8 cellular contexts compared by ENCODE assay signal in the genomic region with DNA sequence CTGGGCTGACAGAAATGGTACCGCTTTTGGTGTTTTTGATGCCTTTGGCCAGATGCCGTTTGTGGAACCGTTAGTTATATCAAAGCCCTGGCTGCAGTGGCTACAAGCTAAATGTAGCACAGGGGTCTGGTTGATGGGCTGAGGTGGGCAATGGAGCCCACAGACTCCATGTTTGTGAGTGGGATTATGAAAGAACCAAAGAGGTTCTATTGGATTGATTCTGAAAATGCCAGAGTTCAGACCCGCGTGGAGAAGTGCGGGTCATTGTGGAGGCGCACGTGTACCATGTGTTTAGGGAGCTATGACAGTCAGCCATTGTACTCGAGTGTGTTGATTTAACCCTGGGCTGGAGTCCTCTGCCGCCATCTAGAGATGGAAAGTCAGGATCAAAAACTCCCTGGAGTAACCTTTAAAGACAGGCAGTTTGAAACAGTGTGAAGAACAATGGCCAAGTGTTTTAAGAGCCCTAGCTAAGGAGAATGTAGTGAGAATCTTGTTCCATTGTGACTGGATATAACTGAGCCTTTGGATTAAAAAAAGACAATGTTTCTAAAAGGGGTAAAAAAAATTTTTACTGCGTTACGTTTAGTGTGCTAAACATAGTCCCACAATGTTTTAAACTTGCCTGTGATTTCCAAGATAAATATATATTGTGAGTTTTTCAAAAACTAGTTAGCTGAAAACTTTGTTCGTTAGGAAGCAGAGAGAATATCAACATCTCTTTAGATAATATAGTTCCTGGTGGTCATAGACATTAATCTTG. TPM values are rescaled to one million over a fixed set of nuclear protein-coding genes. Genes with fewer than 3 reads are reported as not detected.
DNase-seq lines count a peak whose midpoint lies in the region; ATAC-seq, FAIRE-seq and TF ChIP-seq lines count a peak whose summit lies in the region.

No MANE protein-coding gene starts in this region.

- 0 out of 2 replicates have a peak overlapping the region, but pooled peaks have one; percentile 23 for H4K8ac ChIP-seq in H1 (ENCODE audit: extremely low read depth, insufficient read depth, low read length)

- peak overlapping the region; percentile 22 to 32; a peak in 3 of 4 replicates for H3K4me2 ChIP-seq in H1 (ENCODE audit: insufficient read depth in 1 of 2, low read depth in 2 of 2, low read length in 2 of 2)

- POLR2A ChIA-PET in H1 (lab: Charles Lee; ENCODE audit: partially characterized antibody), result interaction anchor here (1.0 to 1.5 kb wide), 5 partner anchors 13 to 96 kb away, joined by 3 to 5 read pairs (median 4); partner anchors contain the start of genes ART3, NUP54 and SDAD1

- no peak overlapping the region for H2AK5ac ChIP-seq in H1 (ENCODE audit: low read depth, low read length)

- CTCF ChIA-PET in H1 (lab: Charles Lee; ENCODE audit: partially characterized antibody), result interaction anchor here (0.7 to 6.7 kb wide), 37 partner anchors 9 to 291 kb away, joined by 3 to 89 read pairs (median 4); partner anchors contain the start of genes ART3 and SDAD1

- no peak for TF ChIP-seq POLR2A in H1 (IDR thresholded peaks at IDR 0.05; ENCODE audit: control extremely low read depth in 1 of 2, low read depth in 2 of 2, low read length in 2 of 2)

- no peak overlapping the region for H2BK5ac ChIP-seq in H1 (ENCODE audit: low read depth, low read length)

- no peak overlapping the region; the same call in 1 of the 2 replicates for H2BK15ac ChIP-seq in H1 (ENCODE audit: low read length)

- H3K4ac ChIP-seq in H1 (replicated peaks; ENCODE audit: insufficient read length, low read depth, low read length), result no peak overlapping the region

- H3K27ac ChIP-seq in H1 (ENCODE audit: low read depth, low read length) (no peak overlapping the region), lower lobe of right lung (no peak overlapping the region)

- ATAC-seq in lower lobe of right lung, result peak; percentile 69 to 72
- ATAC-seq in GM21381 (IDR thresholded peaks at IDR 0.05; ENCODE audit: unreplicated experiment), result no peak
- ATAC-seq in HG02885 (IDR thresholded peaks at IDR 0.05; ENCODE audit: poor library complexity, unreplicated experiment), result no peak

- H3K9ac ChIP-seq in H1 (replicated peaks in 1 of 4; ENCODE audit: extremely low read depth in 1 of 4, low read depth in 3 of 4, low read length in 3 of 4), result no peak overlapping the region

- 45% methylated on average over 13 of the region's 13 CpGs; no CpG with 5 or more reads in 1 of the 2 experiments for WGBS in H1 (ENCODE audit: extremely low coverage in 1 of 2, insufficient coverage in 1 of 2, insufficient read length in 1 of 2, insufficient replicate concordance in 2 of 2, low coverage in 1 of 2, low lambda C conversion rate in 2 of 2, missing lambda C conversion rate in 1 of 2), 2 experiments

- H2AFZ ChIP-seq in H1 (ENCODE audit: low read length), result peak overlapping the region; percentile 80

- no peak overlapping the region for H3K14ac ChIP-seq in H1 (ENCODE audit: insufficient read length)

- H2BK12ac ChIP-seq in H1 (ENCODE audit: low read depth, low read length), result no peak overlapping the region

- no peaks in the 10 kb centered on the region for H3K79me1 ChIP-seq in H1 (ENCODE audit: low read depth, low read length)

- FAIRE-seq in RCC 7860 (lab: Jason Lieb, UNC) (no peak), H1 (lab: Jason Lieb, UNC) (peak; percentile 99)

- no peak overlapping the region for H4K91ac ChIP-seq in H1 (replicated peaks; ENCODE audit: insufficient read length, low read length)

- H4K5ac ChIP-seq in H1 (ENCODE audit: insufficient read length, low read depth, low read length), result no peak overlapping the region

- H3K18ac ChIP-seq in H1 (ENCODE audit: extremely low read depth, low read length), result no peak overlapping the region

- no peaks in the 10 kb centered on the region for H3K4me1 ChIP-seq in H1 (replicated peaks in 1 of 4; ENCODE audit: control insufficient read depth in 3 of 4, insufficient read depth in 4 of 4, low read length in 3 of 4)
- no peaks in the 10 kb centered on the region for H3K4me1 ChIP-seq in lower lobe of right lung

- no peaks in the 10 kb centered on the region for H3K79me2 ChIP-seq in H1 (ENCODE audit: control insufficient read depth in 1 of 2, insufficient read depth in 2 of 2, low read length in 2 of 2)

- H3K27me3 ChIP-seq in H1 (replicated peaks in 1 of 4; ENCODE audit: control insufficient read depth in 3 of 4, extremely low read depth in 1 of 4, insufficient read depth in 3 of 4, low read length in 3 of 4), result no peaks in the 10 kb centered on the region
- no peaks in the 10 kb centered on the region for H3K27me3 ChIP-seq in lower lobe of right lung (ENCODE audit: low read depth)

- H3K4me3 ChIP-seq in H1 (ENCODE audit: extremely low read depth in 1 of 4, insufficient read depth in 2 of 4, low read depth in 3 of 4, low read length in 4 of 4) (peak overlapping the region in 1 of 4 experiments; percentile 34; a peak in 1 of 8 replicates), lower lobe of right lung (no peak overlapping the region)

- no peak overlapping the region for H2BK120ac ChIP-seq in H1 (replicated peaks; ENCODE audit: low read depth, low read length)

- H3K36me3 ChIP-seq in H1 (ENCODE audit: control insufficient read depth in 2 of 4, insufficient read depth in 4 of 4, low read length in 3 of 4), result no peaks in the 10 kb centered on the region
- H3K36me3 ChIP-seq in lower lobe of right lung, result no peaks in the 10 kb centered on the region

- peak; percentile 88 to 90 for TF ChIP-seq RAD21 in H1 (IDR thresholded peaks at IDR 0.05 in 1 of 2, conservative IDR thresholded peaks at IDR 0.05 in 1 of 2; ENCODE audit: low read depth in 2 of 2, low read length in 2 of 2)

- H3K56ac ChIP-seq in H1 (replicated peaks; ENCODE audit: insufficient read length, low read depth, low read length), result no peak overlapping the region

- H3K9me3 ChIP-seq in H1 (ENCODE audit: insufficient read depth in 2 of 2, low read depth in 1 of 2, low read length in 1 of 2) (no peaks in the 10 kb centered on the region), lower lobe of right lung (no peaks in the 10 kb centered on the region)

- H4K20me1 ChIP-seq in H1 (replicated peaks in 1 of 2; ENCODE audit: control insufficient read depth in 1 of 2, insufficient read depth in 2 of 2, low read length in 2 of 2), result no peaks in the 10 kb centered on the region

- no peak overlapping the region for H2BK20ac ChIP-seq in H1 (ENCODE audit: low read length)

- TF ChIP-seq CTCF in H1 (IDR thresholded peaks at IDR 0.05; ENCODE audit: control extremely low read depth in 1 of 3, insufficient read depth in 1 of 3, low read depth in 1 of 3, low read length in 3 of 3) (peak; percentile 22 to 80 (median 67)), lower lobe of right lung (IDR thresholded peaks at IDR 0.05) (peak; percentile 36)

- H3K23ac ChIP-seq in H1 (ENCODE audit: insufficient read length), result no peak overlapping the region

- DNase-seq in GM03348 (ENCODE audit: low spot score) (peak; percentile 70), LHCN-M2 (ENCODE audit: low read depth) (peak; percentile 75), RCC 7860 (ENCODE audit: low spot score) (peak; percentile 40), H1 (ENCODE audit: low read depth in 1 of 2, low spot score in 2 of 2) (peak; percentile 59 to 64), lower lobe of right lung (no peak), 8988T (no peak)

- H3K23me2 ChIP-seq in H1 (ENCODE audit: low read depth, low read length), result no peaks in the 10 kb centered on the region

- intact Hi-C loops in lower lobe of right lung (cut with DNase I), result no loop called here

- TF ChIP-seq EP300 in H1 (IDR thresholded peaks at IDR 0.05; ENCODE audit: borderline replicate concordance in 1 of 2, low read depth in 2 of 2, low read length in 2 of 2), result no peak

TF ChIP-seq in H1, 55 proteins besides CTCF, POLR2A, EP300 and RAD21 (continues in another document):
- no peak for TF ChIP-seq SRF (IDR thresholded peaks at IDR 0.05; ENCODE audit: low read depth, low read length)
- TF ChIP-seq BCL11A (IDR thresholded peaks at IDR 0.05; ENCODE audit: low read depth in 2 of 2, low read length in 2 of 2), result no peak
- TF ChIP-seq, protein P1, sequence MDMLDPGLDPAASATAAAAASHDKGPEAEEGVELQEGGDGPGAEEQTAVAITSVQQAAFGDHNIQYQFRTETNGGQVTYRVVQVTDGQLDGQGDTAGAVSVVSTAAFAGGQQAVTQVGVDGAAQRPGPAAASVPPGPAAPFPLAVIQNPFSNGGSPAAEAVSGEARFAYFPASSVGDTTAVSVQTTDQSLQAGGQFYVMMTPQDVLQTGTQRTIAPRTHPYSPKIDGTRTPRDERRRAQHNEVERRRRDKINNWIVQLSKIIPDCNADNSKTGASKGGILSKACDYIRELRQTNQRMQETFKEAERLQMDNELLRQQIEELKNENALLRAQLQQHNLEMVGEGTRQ (IDR thresholded peaks at IDR 0.05; ENCODE audit: low read length), result 0 out of 2 replicates have a peak, but pooled peaks have one; percentile 17
- TF ChIP-seq, protein P2, sequence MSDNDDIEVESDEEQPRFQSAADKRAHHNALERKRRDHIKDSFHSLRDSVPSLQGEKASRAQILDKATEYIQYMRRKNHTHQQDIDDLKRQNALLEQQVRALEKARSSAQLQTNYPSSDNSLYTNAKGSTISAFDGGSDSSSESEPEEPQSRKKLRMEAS (IDR thresholded peaks at IDR 0.05), result peak; percentile 95

RNA-seq across cellular contexts. Expression of gene ART3, which starts 12.7 kb away (rescaled TPM):
- total RNA-seq in LHCN-M2 (2014; rRNA removed), result not detected in 2 replicates
- 0.10 TPM for polyA plus RNA-seq in LHCN-M2 (2012)
- total RNA-seq in H1 (2021; fragmentation: NEBNext Ultra II Directional; extraction: Animal tissue kit (Norgen Biotek cat#: 25700)), result 0.63 and 2.0 TPM in 2 replicates
- polyA plus RNA-seq in H1 (2011; rRNA removed), result 0.13 and 0.21 TPM in 2 replicates
- 0.74 TPM for polyA plus RNA-seq in H1 (2011; cell fraction: cytosol; rRNA removed)
- polyA plus RNA-seq in H1 (2011; cell fraction: nucleus; rRNA removed), result 0.64 TPM
- 0.50 to 1.0 TPM (median 0.69 TPM) in 4 replicates for polyA plus RNA-seq in H1 (2012, experiment 1 of 2)
- 2.7 TPM for polyA plus RNA-seq in H1 (2012, experiment 2 of 2)
- polyA plus RNA-seq in H1 (2013, experiment 1 of 2), result 1.1 TPM
- 0.92 TPM for polyA plus RNA-seq in H1 (2013, experiment 2 of 2)
- 0.28 and 1.0 TPM in 2 replicates for polyA minus RNA-seq in H1 (2011; rRNA and poly(A)+ RNA removed)
- polyA minus RNA-seq in H1 (2011; cell fraction: cytosol; rRNA and poly(A)+ RNA removed), result not detected
- polyA minus RNA-seq in H1 (2011; cell fraction: nucleus; rRNA and poly(A)+ RNA removed), result 0.80 TPM
- total RNA-seq in lower lobe of right lung, result not detected

RNA-seq across cellular contexts. Expression of gene CXCL11, which starts 51.3 kb away (rescaled TPM):
- total RNA-seq in LHCN-M2 (2014; rRNA removed) (0.40 TPM in 1 of 2 replicates, not detected in the other), lower lobe of right lung (0.62 TPM)
- not detected for polyA plus RNA-seq in LHCN-M2 (2012)
- total RNA-seq in H1 (2021; fragmentation: NEBNext Ultra II Directional; extraction: Animal tissue kit (Norgen Biotek cat#: 25700)), result 0.33 TPM in 1 of 2 replicates, not detected in the other
- polyA plus RNA-seq in H1 (2011; rRNA removed), result 0.16 and 0.18 TPM in 2 replicates
- 0.27 TPM for polyA plus RNA-seq in H1 (2011; cell fraction: cytosol; rRNA removed)
- polyA plus RNA-seq in H1 (2011; cell fraction: nucleus; rRNA removed), result 0.20 TPM
- polyA plus RNA-seq in H1 (2012, experiment 1 of 2), result 0.19 to 0.27 TPM (median 0.24 TPM) in 4 replicates
- polyA plus RNA-seq in H1 (2012, experiment 2 of 2), result not detected
- polyA plus RNA-seq in H1 (2013, experiment 1 of 2), result 0.20 TPM
- polyA plus RNA-seq in H1 (2013, experiment 2 of 2), result 0.22 TPM
- 0.37 and 0.38 TPM in 2 replicates for polyA minus RNA-seq in H1 (2011; rRNA and poly(A)+ RNA removed)
- not detected for polyA minus RNA-seq in H1 (2011; cell fraction: cytosol; rRNA and poly(A)+ RNA removed)
- not detected for polyA minus RNA-seq in H1 (2011; cell fraction: nucleus; rRNA and poly(A)+ RNA removed)

Comparison
In these comparisons a context has a peak if more than half of its experiments do, and no peak if none do; other contexts are left out.
1. DNase-seq: peak in GM03348 (single experiment), LHCN-M2 (single experiment), RCC 7860 (single experiment) and H1 (2 of 2); none in lower lobe of right lung (single experiment) and 8988T (single experiment).
2. ATAC-seq: peak in lower lobe of right lung (2 of 2); none in GM21381 (single experiment) and HG02885 (single experiment).